Comparison of ENCODE assay signal across 17 cellular contexts in genomic region chr19:55576746-55577145, GRCh38. TPM values are rescaled to one million over a fixed set of nuclear protein-coding genes. Genes with fewer than 3 reads are reported as not detected.
"Had no signal": no experiment of that assay in that cellular context is flagged by ENCODE, and none has a peak within 500 bp of the region (broad histone marks: within the 10 kb centered on the region; RNA-seq: fewer than 3 reads in every experiment).

No MANE protein-coding gene starts in this region.

- H3K27ac ChIP-seq: esophagus muscularis mucosa, right atrium auricular region, SJCRH30, transverse colon, WERI-Rb-1 had no signal

- H3K4me1 ChIP-seq: SJCRH30 had no signal

- DNase-seq: activated CD4-positive, alpha-beta T cell treated with anti-CD3 and anti-CD28 coated beads for 4 hours; activated CD8-positive, alpha-beta memory T cell treated with anti-CD3 and anti-CD28 coated beads, Interleukin-2, amount 50 U/mL, for 4 hours; activated CD8-positive, alpha-beta T cell treated with anti-CD3 and anti-CD28 coated beads for 36 hours; aorta; head of caudate nucleus; left colon; SJCRH30; small intestine; substantia nigra; T1000; transverse colon; WERI-Rb-1 had no signal

- H3K27me3 ChIP-seq: esophagus muscularis mucosa, right atrium auricular region, SJCRH30, transverse colon had no signal

- H3K4me3 ChIP-seq: esophagus muscularis mucosa, right atrium auricular region, SJCRH30, transverse colon had no signal

- H3K27ac Mint-ChIP-seq: activated CD8-positive, alpha-beta T cell treated with anti-CD3 and anti-CD28 coated beads for 36 hours; activated T-helper 17 cell treated with anti-CD3 and anti-CD28 coated beads, Interleukin-2, amount 50 U/mL, for 72 hours; stimulated activated memory B cell treated with anti-CD40 and anti-IgM and Interleukin-4, amounts not matched to agents 10 μg/mL and 1 μg/mL and 100 μg/mL, for 72 hours had no signal

- H3K27me3 Mint-ChIP-seq: activated T-helper 17 cell treated with anti-CD3 and anti-CD28 coated beads, Interleukin-2, amount 50 U/mL, for 72 hours; stimulated activated memory B cell treated with anti-CD40 and anti-IgM and Interleukin-4, amounts not matched to agents 10 μg/mL and 1 μg/mL and 100 μg/mL, for 72 hours had no signal

- H3K9me3 ChIP-seq: esophagus muscularis mucosa, right atrium auricular region, SJCRH30, transverse colon had no signal

- H3K4me3 Mint-ChIP-seq: activated CD8-positive, alpha-beta T cell treated with anti-CD3 and anti-CD28 coated beads for 36 hours; activated T-helper 17 cell treated with anti-CD3 and anti-CD28 coated beads, Interleukin-2, amount 50 U/mL, for 72 hours; stimulated activated memory B cell treated with anti-CD40 and anti-IgM and Interleukin-4, amounts not matched to agents 10 μg/mL and 1 μg/mL and 100 μg/mL, for 72 hours had no signal

- H3K9me3 Mint-ChIP-seq: activated T-helper 17 cell treated with anti-CD3 and anti-CD28 coated beads, Interleukin-2, amount 50 U/mL, for 72 hours; stimulated activated memory B cell treated with anti-CD40 and anti-IgM and Interleukin-4, amounts not matched to agents 10 μg/mL and 1 μg/mL and 100 μg/mL, for 72 hours had no signal

- ATAC-seq: activated CD8-positive, alpha-beta T cell treated with anti-CD3 and anti-CD28 coated beads for 36 hours; activated T-helper 17 cell treated with anti-CD3 and anti-CD28 coated beads, Interleukin-2, amount 50 U/mL, for 72 hours; left colon; stimulated activated memory B cell treated with anti-CD40 and anti-IgM and Interleukin-4, amounts not matched to agents 10 μg/mL and 1 μg/mL and 100 μg/mL, for 72 hours had no signal

RNA-seq across cellular contexts. Expression of gene SBK3, which starts 31.4 kb away (rescaled TPM):
- total RNA-seq: activated CD8-positive, alpha-beta T cell treated with anti-CD3 and anti-CD28 coated beads for 36 hours; activated T-helper 17 cell treated with anti-CD3 and anti-CD28 coated beads, Interleukin-2, amount 50 U/mL, for 72 hours; left colon; mononuclear cell; transverse colon had no signal
- polyA plus RNA-seq: aorta had no signal
